9 cellular contexts compared by ENCODE assay signal in genomic region chr20:34525342-34525708, GRCh38. TPM values are rescaled to one million over a fixed set of nuclear protein-coding genes. Genes with fewer than 3 reads are reported as not detected.
DNase-seq lines count a peak whose midpoint lies in the region; ATAC-seq and TF ChIP-seq lines count a peak whose summit lies in the region.
"Had no signal": no experiment of that assay in that cellular context is flagged by ENCODE, and none has a peak within 500 bp of the region (broad histone marks: within the 10 kb centered on the region; RNA-seq: fewer than 3 reads in every experiment).

No MANE protein-coding gene starts in this region.

- H3K9me3 Mint-ChIP-seq in natural killer cell treated with Interleukin-12 subunit alpha and Interleukin-12 subunit beta and Interleukin-15 and Interleukin-18, amount 100 ng/mL, for 72 hours: no peaks in the 10 kb centered on the region

- 98% methylated on average over 7 of the region's 7 CpGs for WGBS in thymus

- no peak overlapping the region for H3K27ac Mint-ChIP-seq in natural killer cell treated with Interleukin-12 subunit alpha and Interleukin-12 subunit beta and Interleukin-15 and Interleukin-18, amount 100 ng/mL, for 72 hours

- no peak for TF ChIP-seq CTCF in Peyer's patch (IDR thresholded peaks at IDR 0.05)

- no peak for TF ChIP-seq POLR2A in Peyer's patch (IDR thresholded peaks at IDR 0.05)

- H3K27me3 ChIP-seq in Peyer's patch (no peaks in the 10 kb centered on the region), mucosa of stomach (ENCODE audit: control insufficient read depth, insufficient read depth, low read length) (no peaks in the 10 kb centered on the region), thymus (ENCODE audit: control insufficient read depth, insufficient read depth) (no peaks in the 10 kb centered on the region)

- no peaks in the 10 kb centered on the region for H3K27me3 Mint-ChIP-seq in natural killer cell treated with Interleukin-12 subunit alpha and Interleukin-12 subunit beta and Interleukin-15 and Interleukin-18, amount 100 ng/mL, for 72 hours

- peaks cover 0 to 55% (median 1%) of the 10 kb centered on the region in 4 donors for H3K4me1 ChIP-seq in Peyer's patch
- peaks cover 63% of the 10 kb centered on the region for H3K4me1 ChIP-seq in mucosa of stomach (ENCODE audit: control insufficient read depth, insufficient read depth, low read length)
- peaks cover 3% of the 10 kb centered on the region for H3K4me1 ChIP-seq in thymus (ENCODE audit: control insufficient read depth, insufficient read depth, low read length)

- no peak for ATAC-seq in activated CD4-positive, CD25-positive, alpha-beta regulatory T cell treated with anti-CD3 and anti-CD28 coated beads, Interleukin-2, amount 50 U/mL, for 24 hours
- no peak for ATAC-seq in natural killer cell treated with Interleukin-12 subunit alpha and Interleukin-12 subunit beta and Interleukin-15 and Interleukin-18, amount 100 ng/mL, for 72 hours
- no peak for ATAC-seq in GM21786 (IDR thresholded peaks at IDR 0.05; ENCODE audit: unreplicated experiment)

- H3K4me3 ChIP-seq in Peyer's patch: no peak overlapping the region
- H3K4me3 ChIP-seq in mucosa of stomach (ENCODE audit: low read length): no peak overlapping the region
- no peak overlapping the region for H3K4me3 ChIP-seq in thymus (ENCODE audit: low read length)

- no peaks in the 10 kb centered on the region for H3K9me3 ChIP-seq in Peyer's patch
- H3K9me3 ChIP-seq in mucosa of stomach (ENCODE audit: control insufficient read depth, low read length): no peaks in the 10 kb centered on the region
- no peaks in the 10 kb centered on the region for H3K9me3 ChIP-seq in thymus (ENCODE audit: control insufficient read depth)

- H3K27ac ChIP-seq in Peyer's patch (peak overlapping the region; percentile 27 to 91 (median 66)), cingulate gyrus (ENCODE audit: low read depth, low read length) (peak overlapping the region; percentile 97), thymus (ENCODE audit: low read depth) (peak overlapping the region; percentile 68)

- no peak overlapping the region for H3K4me3 Mint-ChIP-seq in natural killer cell treated with Interleukin-12 subunit alpha and Interleukin-12 subunit beta and Interleukin-15 and Interleukin-18, amount 100 ng/mL, for 72 hours

- H3K36me3 ChIP-seq in Peyer's patch (peaks cover 0 to 38% (median 3%) of the 10 kb centered on the region in 3 donors), mucosa of stomach (ENCODE audit: control insufficient read depth, insufficient read depth, low read length) (peaks cover 11% of the 10 kb centered on the region), thymus (ENCODE audit: control insufficient read depth, insufficient read depth) (peaks cover 48% of the 10 kb centered on the region)

- no peak for DNase-seq in Peyer's patch
- no peak for DNase-seq in natural killer cell treated with Interleukin-12 subunit alpha and Interleukin-12 subunit beta and Interleukin-15 and Interleukin-18, amount 100 ng/mL, for 72 hours (ENCODE audit: low spot score)
- DNase-seq in NCI-H1930 (lab: John Stamatoyannopoulos, UW): no peak
- DNase-seq: DMS79 had no signal

- H3K36me3 Mint-ChIP-seq in natural killer cell treated with Interleukin-12 subunit alpha and Interleukin-12 subunit beta and Interleukin-15 and Interleukin-18, amount 100 ng/mL, for 72 hours: no peaks in the 10 kb centered on the region

- H3K9ac ChIP-seq in mucosa of stomach (ENCODE audit: low read length): peak overlapping the region; percentile 10

- H3K4me1 Mint-ChIP-seq in natural killer cell treated with Interleukin-12 subunit alpha and Interleukin-12 subunit beta and Interleukin-15 and Interleukin-18, amount 100 ng/mL, for 72 hours (ENCODE audit: low read depth in 2 of 2): peaks cover 24 to 40% of the 10 kb centered on the region in 2 donors

RNA-seq across cellular contexts. Expression of gene DYNLRB1, which starts 9.1 kb away (rescaled TPM):
- 100 to 1,000 TPM in 3 of 4 donors, 10 to 100 TPM in 1; 77.6 to 181 (median 135) TPM for total RNA-seq in Peyer's patch
- 226 TPM for polyA plus RNA-seq in thymus
- total RNA-seq in natural killer cell treated with Interleukin-12 subunit alpha and Interleukin-12 subunit beta and Interleukin-15 and Interleukin-18, amount 100 ng/mL, for 72 hours: 100 to 1,000 TPM in 1 of 2 donors, 10 to 100 TPM in 1; 71.4 to 120 TPM

RNA-seq across cellular contexts. Expression of gene MAP1LC3A, which starts 33.2 kb away (rescaled TPM):
- total RNA-seq in Peyer's patch: 10 to 100 TPM; 32.6 to 82.1 (median 68.6) TPM
- polyA plus RNA-seq in thymus: 37.5 TPM
- 1 to 10 TPM; 5.3 to 6.4 TPM for total RNA-seq in natural killer cell treated with Interleukin-12 subunit alpha and Interleukin-12 subunit beta and Interleukin-15 and Interleukin-18, amount 100 ng/mL, for 72 hours

Comparison
In these comparisons a context has a peak if more than half of its experiments do, and no peak if none do; other contexts are left out.
1. RNA of gene MAP1LC3A, which starts 33.2 kb away (total RNA-seq): 32.6 to 82.1 TPM in Peyer's patch; 5.3 to 6.4 TPM in natural killer cell treated with Interleukin-12 subunit alpha and Interleukin-12 subunit beta and Interleukin-15 and Interleukin-18, amount 100 ng/mL, for 72 hours; every median in the first group is over 4 times any median in the second.
2. Peak in every context shown above with its lines, with median percentiles within 50 percentile points of each other: H3K27ac ChIP-seq.